ENCODE assay signal across 8 cellular contexts in genomic region chr14:22598099-22598895, GRCh38. TPM values are rescaled to one million over a fixed set of nuclear protein-coding genes. Genes with fewer than 3 reads are reported as not detected.
DNase-seq lines count a peak whose midpoint lies in the region; ATAC-seq, FAIRE-seq and TF ChIP-seq lines count a peak whose summit lies in the region.

Gene ABHD4 (plus strand): TSS chr14:22598300. CDS start chr14:22598307, 7 bp downstream.

- TF ChIP-seq CTCF in D721Med (IDR thresholded peaks at IDR 0.05; ENCODE audit: insufficient read depth, missing control alignments): no peak
- TF ChIP-seq CTCF in adrenal gland (IDR thresholded peaks at IDR 0.05): no peak
- no peak for TF ChIP-seq CTCF in cardiac muscle cell (IDR thresholded peaks at IDR 0.05; ENCODE audit: low read depth, low read length)
- peak in 1 of 3 donors; percentile 15 for TF ChIP-seq CTCF in ovary (IDR thresholded peaks at IDR 0.05)
- TF ChIP-seq CTCF in vagina (IDR thresholded peaks at IDR 0.05): no peak

- ATAC-seq in GM19463 (IDR thresholded peaks at IDR 0.05; ENCODE audit: unreplicated experiment): peak; percentile 74

- H3K27me3 ChIP-seq in SJSA1 (replicated peaks): no peaks in the 10 kb centered on the region
- no peaks in the 10 kb centered on the region for H3K27me3 ChIP-seq in adrenal gland
- H3K27me3 ChIP-seq in cardiac muscle cell: no peaks in the 10 kb centered on the region
- H3K27me3 ChIP-seq in ovary: no peaks in the 10 kb centered on the region
- no peaks in the 10 kb centered on the region for H3K27me3 ChIP-seq in vagina

- FAIRE-seq in D721Med (lab: Jason Lieb, UNC) (no peak), HTR-8/SVneo (lab: Jason Lieb, UNC) (no peak)

- intact Hi-C loops in adrenal gland (cut with DNase I) (no loop called here), ovary (cut with DNase I) (loop anchor here in 1 of 4 donors (10.0 kb wide), 1 partner anchor 167 kb away; the partner anchor contains the start of gene OXA1L), vagina (cut with DNase I) (no loop called here)

- DNase-seq in D721Med (ENCODE audit: insufficient read length, low spot score) (peak; percentile 77), HTR-8/SVneo (ENCODE audit: insufficient read length, low spot score) (peak; percentile 48), SJSA1 (ENCODE audit: low read depth in 1 of 2, low spot score in 2 of 2) (peak; percentile 58 to 67), adrenal gland (peak; percentile 80 to 90 (median 84)), cardiac muscle cell (ENCODE audit: low read depth in 1 of 2, low spot score in 1 of 2) (peak; percentile 75 to 88), ovary (peak; percentile 73 to 86 (median 83)), vagina (ENCODE audit: extremely low spot score in 2 of 2) (no peak)

- H3K27ac ChIP-seq in SJSA1 (peak within 1 kb of the TSS; percentile 55), adrenal gland (peak within 1 kb of the TSS; percentile 42 to 93 (median 74)), cardiac muscle cell (peak within 1 kb of the TSS; percentile 82), ovary (peak within 1 kb of the TSS; percentile 22 to 49), vagina (peak within 1 kb of the TSS; percentile 93)

- H3K4me3 ChIP-seq in SJSA1 (peak within 1 kb of the TSS; percentile 57), adrenal gland (peak within 1 kb of the TSS; percentile 56 to 86 (median 76)), cardiac muscle cell (peak within 1 kb of the TSS; percentile 58), ovary (peak within 1 kb of the TSS; percentile 76), vagina (peak within 1 kb of the TSS; percentile 67 to 70)

- TF ChIP-seq EP300 in ovary (IDR thresholded peaks at IDR 0.05): no peak

- H3K4me1 ChIP-seq in SJSA1 (replicated peaks) (peaks cover 24% of the 10 kb centered on the region), adrenal gland (replicated peaks in 1 of 2) (peaks cover 13 to 33% of the 10 kb centered on the region in 2 donors), cardiac muscle cell (ENCODE audit: low read depth) (peaks cover 8% of the 10 kb centered on the region), ovary (ENCODE audit: insufficient read depth) (no peaks in the 10 kb centered on the region), vagina (peaks cover 27% of the 10 kb centered on the region)

- H3K36me3 ChIP-seq in SJSA1 (peaks cover 14% of the 10 kb centered on the region), adrenal gland (replicated peaks in 1 of 2) (peaks cover 0 to 18% of the 10 kb centered on the region in 2 donors), cardiac muscle cell (peaks cover 15% of the 10 kb centered on the region), ovary (no peaks in the 10 kb centered on the region), vagina (peaks cover 0 to 16% of the 10 kb centered on the region in 2 donors)

- TF ChIP-seq POLR2A in adrenal gland (IDR thresholded peaks at IDR 0.05) (peak; percentile 37 to 89), ovary (IDR thresholded peaks at IDR 0.05) (no peak), vagina (IDR thresholded peaks at IDR 0.05) (peak in 1 of 2 donors; percentile 70)

- WGBS in adrenal gland, 4 donors: 0 to 1% (median 0%) methylated on average over 14 to 49 of the region's 49 CpGs
- 0 to 1% (median 0%) methylated on average over 47 to 49 of the region's 49 CpGs for WGBS in ovary, 3 donors

- H3K9me3 ChIP-seq in SJSA1 (replicated peaks): no peaks in the 10 kb centered on the region
- H3K9me3 ChIP-seq in adrenal gland (replicated peaks in 1 of 3): no peaks in the 10 kb centered on the region
- no peaks in the 10 kb centered on the region for H3K9me3 ChIP-seq in cardiac muscle cell (ENCODE audit: low read depth)
- no peaks in the 10 kb centered on the region for H3K9me3 ChIP-seq in ovary
- no peaks in the 10 kb centered on the region for H3K9me3 ChIP-seq in vagina

RNA-seq across cellular contexts. Expression of gene ABHD4, which starts in this region (rescaled TPM):
- total RNA-seq in SJSA1 (2014; rRNA removed; shearing (Covaris generic)): 7.1 and 7.3 TPM in 2 replicates
- total RNA-seq in adrenal gland: 10 to 100 TPM; 21.4 to 93.4 (median 48.8) TPM
- polyA plus RNA-seq in adrenal gland: 10 to 100 TPM; 23.3 to 44.5 (median 41.8) TPM
- 33.1 and 33.4 TPM in 2 replicates for total RNA-seq in cardiac muscle cell
- 41.0 and 43.5 TPM in 2 replicates for polyA plus RNA-seq in cardiac muscle cell
- 10 to 100 TPM in 6 of 7 donors, 1 to 10 TPM in 1; 5.6 to 28.6 (median 18.8) TPM for total RNA-seq in ovary
- 10 to 100 TPM; 16.7 to 64.0 TPM for polyA plus RNA-seq in ovary
- 31.9 TPM for total RNA-seq in vagina

Comparison
In these comparisons a context has a peak if more than half of its experiments do, and no peak if none do; other contexts are left out.
1. DNase-seq: peak in D721Med (single experiment), HTR-8/SVneo (single experiment), SJSA1 (2 of 2), adrenal gland (7 of 7), cardiac muscle cell (2 of 2) and ovary (5 of 5); none in vagina (0 of 2).
2. H3K27ac ChIP-seq: peak in every context shown above with its lines; median percentile 93 in vagina; 82 in cardiac muscle cell; 74 in adrenal gland; 55 in SJSA1; 36 in ovary.
3. Peak in every context shown above with its lines, with median percentiles within 50 percentile points of each other: H3K4me3 ChIP-seq.